In the genomic region with DNA sequence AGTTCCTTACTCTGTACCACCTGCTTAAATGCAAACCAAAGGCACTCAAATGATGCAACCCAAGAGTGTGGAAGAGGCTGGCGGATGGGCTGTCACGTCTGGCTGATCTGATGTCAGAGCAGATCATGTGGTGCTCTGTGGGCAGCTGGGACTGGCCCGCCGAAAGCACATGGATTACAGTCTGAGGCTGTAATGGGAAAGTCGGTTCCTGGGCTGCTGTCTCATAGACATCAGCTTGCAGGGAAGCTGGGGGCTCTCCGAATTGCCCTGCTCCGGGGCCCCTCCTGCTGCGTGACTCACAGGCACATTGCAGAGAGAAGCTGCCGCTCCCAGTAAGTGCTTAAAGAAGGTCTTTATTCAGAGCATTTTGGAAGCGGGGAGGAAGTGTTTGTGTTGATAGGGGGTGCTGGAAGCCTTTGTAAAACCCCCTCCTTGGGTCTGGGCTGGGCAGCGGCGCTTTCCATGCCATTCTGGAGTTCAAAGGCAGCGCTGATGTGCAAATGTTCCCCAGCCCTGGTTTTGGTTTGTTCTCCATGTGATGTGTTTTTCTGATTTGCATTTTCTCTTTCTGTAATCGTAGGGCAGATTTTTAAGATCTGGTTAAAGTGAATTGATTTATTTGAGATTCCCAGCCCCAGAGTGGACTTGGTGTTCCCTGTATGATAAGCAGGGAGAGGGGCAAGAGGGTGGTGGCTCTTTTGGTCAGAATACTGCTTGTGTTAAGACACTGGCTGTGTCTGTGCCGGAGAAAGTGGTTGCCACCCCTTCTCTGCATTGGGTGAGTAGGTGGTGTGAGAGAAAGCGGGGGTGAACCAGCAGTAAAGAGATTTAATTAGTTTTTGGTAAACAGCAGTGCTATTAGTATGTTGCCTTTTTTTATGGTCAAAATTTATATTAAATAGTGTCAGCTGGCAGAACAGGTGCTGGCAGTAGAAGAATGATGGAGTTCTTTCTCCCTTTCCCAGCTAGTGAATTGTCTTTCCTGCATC, we compare ENCODE assay signal across 1 cellular context.
TF ChIP-seq lines count a peak whose summit lies in the region.

No MANE protein-coding gene starts in this region.

TF ChIP-seq in GM12878, 131 proteins besides CTCF, POLR2A, EP300 and RAD21 (continued from another document):
- TF ChIP-seq, protein P1, sequence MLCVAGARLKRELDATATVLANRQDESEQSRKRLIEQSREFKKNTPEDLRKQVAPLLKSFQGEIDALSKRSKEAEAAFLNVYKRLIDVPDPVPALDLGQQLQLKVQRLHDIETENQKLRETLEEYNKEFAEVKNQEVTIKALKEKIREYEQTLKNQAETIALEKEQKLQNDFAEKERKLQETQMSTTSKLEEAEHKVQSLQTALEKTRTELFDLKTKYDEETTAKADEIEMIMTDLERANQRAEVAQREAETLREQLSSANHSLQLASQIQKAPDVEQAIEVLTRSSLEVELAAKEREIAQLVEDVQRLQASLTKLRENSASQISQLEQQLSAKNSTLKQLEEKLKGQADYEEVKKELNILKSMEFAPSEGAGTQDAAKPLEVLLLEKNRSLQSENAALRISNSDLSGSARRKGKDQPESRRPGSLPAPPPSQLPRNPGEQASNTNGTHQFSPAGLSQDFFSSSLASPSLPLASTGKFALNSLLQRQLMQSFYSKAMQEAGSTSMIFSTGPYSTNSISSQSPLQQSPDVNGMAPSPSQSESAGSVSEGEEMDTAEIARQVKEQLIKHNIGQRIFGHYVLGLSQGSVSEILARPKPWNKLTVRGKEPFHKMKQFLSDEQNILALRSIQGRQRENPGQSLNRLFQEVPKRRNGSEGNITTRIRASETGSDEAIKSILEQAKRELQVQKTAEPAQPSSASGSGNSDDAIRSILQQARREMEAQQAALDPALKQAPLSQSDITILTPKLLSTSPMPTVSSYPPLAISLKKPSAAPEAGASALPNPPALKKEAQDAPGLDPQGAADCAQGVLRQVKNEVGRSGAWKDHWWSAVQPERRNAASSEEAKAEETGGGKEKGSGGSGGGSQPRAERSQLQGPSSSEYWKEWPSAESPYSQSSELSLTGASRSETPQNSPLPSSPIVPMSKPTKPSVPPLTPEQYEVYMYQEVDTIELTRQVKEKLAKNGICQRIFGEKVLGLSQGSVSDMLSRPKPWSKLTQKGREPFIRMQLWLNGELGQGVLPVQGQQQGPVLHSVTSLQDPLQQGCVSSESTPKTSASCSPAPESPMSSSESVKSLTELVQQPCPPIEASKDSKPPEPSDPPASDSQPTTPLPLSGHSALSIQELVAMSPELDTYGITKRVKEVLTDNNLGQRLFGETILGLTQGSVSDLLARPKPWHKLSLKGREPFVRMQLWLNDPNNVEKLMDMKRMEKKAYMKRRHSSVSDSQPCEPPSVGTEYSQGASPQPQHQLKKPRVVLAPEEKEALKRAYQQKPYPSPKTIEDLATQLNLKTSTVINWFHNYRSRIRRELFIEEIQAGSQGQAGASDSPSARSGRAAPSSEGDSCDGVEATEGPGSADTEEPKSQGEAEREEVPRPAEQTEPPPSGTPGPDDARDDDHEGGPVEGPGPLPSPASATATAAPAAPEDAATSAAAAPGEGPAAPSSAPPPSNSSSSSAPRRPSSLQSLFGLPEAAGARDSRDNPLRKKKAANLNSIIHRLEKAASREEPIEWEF (IDR thresholded peaks at IDR 0.05; ENCODE audit: insufficient replicate concordance, low read depth, low read length) = no peak
- TF ChIP-seq HDAC6 (IDR thresholded peaks at IDR 0.05; ENCODE audit: unreplicated experiment) = no peak
- peak; percentile 3 to 45; a peak in 1 of 4 replicates for TF ChIP-seq BHLHE40 (IDR thresholded peaks at IDR 0.05; ENCODE audit: borderline replicate concordance in 1 of 2, low read depth in 2 of 2, low read length in 1 of 2)
- TF ChIP-seq SMAD1 (IDR thresholded peaks at IDR 0.05; ENCODE audit: low read depth, partially characterized antibody) = no peak
- no peak for TF ChIP-seq SIX5 (IDR thresholded peaks at IDR 0.05; ENCODE audit: low read depth, low read length, severe bottlenecking)
- TF ChIP-seq TBL1XR1 (IDR thresholded peaks at IDR 0.05; ENCODE audit: low read depth, low read length) = no peak
- TF ChIP-seq, protein P2, sequence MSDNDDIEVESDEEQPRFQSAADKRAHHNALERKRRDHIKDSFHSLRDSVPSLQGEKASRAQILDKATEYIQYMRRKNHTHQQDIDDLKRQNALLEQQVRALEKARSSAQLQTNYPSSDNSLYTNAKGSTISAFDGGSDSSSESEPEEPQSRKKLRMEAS (IDR thresholded peaks at IDR 0.05; ENCODE audit: low read depth, low read length) = peak; percentile 59; the same call in 1 of the 2 replicates
- TF ChIP-seq PML (IDR thresholded peaks at IDR 0.05; ENCODE audit: low read length) = no peak
TF ChIP-seq in GM12878: peak in this region for 36.
